In the genomic region with DNA sequence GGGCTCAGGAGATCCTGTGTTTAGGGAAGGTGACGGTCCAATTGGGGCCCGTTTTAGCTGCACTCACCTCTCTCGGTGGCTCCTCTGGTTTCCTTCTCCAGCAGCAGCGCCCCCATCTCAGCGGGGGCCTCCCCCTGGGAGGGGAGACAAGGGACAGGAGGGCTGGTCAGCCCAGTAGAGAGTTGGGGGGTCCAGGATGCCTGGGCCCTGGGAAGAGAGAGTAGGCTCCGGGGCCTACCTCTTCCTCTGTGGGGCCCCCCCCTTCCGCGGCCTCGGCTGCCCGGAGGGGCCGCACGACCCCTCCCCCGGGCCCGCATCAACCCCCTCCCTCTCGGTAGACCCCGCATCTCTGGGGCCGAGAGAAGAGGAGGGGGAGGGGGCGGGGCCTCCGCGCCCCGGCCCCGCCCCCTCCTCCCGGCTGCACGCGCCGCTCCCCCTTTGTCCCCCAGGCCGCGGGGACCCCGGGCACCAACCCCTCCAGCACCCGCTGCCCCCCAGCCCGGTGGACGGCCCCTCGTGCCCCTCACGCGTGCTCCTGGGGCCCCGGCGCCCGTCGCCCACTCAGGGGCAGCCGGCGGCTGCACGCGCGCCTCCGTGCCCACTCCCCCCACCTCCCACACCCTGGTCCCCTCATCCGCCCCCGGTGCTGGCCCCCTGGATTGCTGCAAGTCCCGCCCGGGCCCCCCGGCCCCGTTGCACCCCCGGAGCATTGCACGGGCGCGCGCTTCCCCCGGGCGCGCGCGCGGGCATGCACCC, we compare ENCODE assay signal across 1 cellular context.
TF ChIP-seq lines count a peak whose summit lies in the region.

No MANE protein-coding gene starts in this region.

TF ChIP-seq in GM12878, 131 proteins besides CTCF, POLR2A, EP300 and RAD21:
- TF ChIP-seq BHLHE40 (IDR thresholded peaks at IDR 0.05; ENCODE audit: borderline replicate concordance in 1 of 2, low read depth in 2 of 2, low read length in 1 of 2): peak in 1 of 2 experiments; percentile 77; a peak in 1 of 4 replicates
- TF ChIP-seq NFXL1 (IDR thresholded peaks at IDR 0.05; ENCODE audit: borderline replicate concordance): no peak
- TF ChIP-seq HCFC1 (IDR thresholded peaks at IDR 0.05; ENCODE audit: low read length): no peak
- 0 out of 2 replicates have a peak, but pooled peaks have one; percentile 13 for TF ChIP-seq DPF2 (IDR thresholded peaks at IDR 0.05)
TF ChIP-seq in GM12878: peak in this region for 2.
